In the genomic region with DNA sequence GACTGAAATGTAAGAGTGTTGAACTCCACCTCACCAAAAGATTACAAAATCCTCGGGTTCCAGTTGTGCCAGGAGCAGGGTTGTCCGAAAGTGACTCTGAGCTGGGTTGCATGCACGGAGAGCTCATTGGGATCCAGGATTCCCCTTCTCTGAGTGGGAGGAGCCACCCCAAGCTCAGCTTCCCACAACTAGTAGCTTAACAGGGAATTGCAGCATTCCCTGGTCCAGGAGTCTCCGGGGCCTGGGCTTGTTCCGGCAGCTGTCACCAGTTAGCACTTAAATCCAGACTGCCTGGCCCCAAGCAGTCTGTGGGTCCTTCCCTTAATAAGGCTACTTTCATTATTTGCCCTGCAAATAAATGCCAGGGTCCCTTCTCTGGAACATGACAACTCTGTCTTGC, we compare ENCODE assay signal across 16 cellular contexts. TPM values are rescaled to one million over a fixed set of nuclear protein-coding genes. Genes with fewer than 3 reads are reported as not detected.
DNase-seq lines count a peak whose midpoint lies in the region; ATAC-seq and TF ChIP-seq lines count a peak whose summit lies in the region.
"Had no signal": no experiment of that assay in that cellular context is flagged by ENCODE, and none has a peak within 500 bp of the region (broad histone marks: within the 10 kb centered on the region; RNA-seq: fewer than 3 reads in every experiment).

No MANE protein-coding gene starts in this region.

- H3K4me2 ChIP-seq in trophoblast cell (ENCODE audit: low read length): no peak overlapping the region

- no peak overlapping the region for H2BK12ac ChIP-seq in trophoblast cell (ENCODE audit: low read length)

- H2BK5ac ChIP-seq in trophoblast cell (ENCODE audit: low read depth, low read length, poor library complexity): no peak overlapping the region

- no peaks in the 10 kb centered on the region for H3K9me3 Mint-ChIP-seq in MCF 10A (ENCODE audit: unreplicated experiment)

- no TSS peak for BruUV-seq in MCF 10A (replicated peaks; lab: Mats Ljungman, UMichigan)

- no peak overlapping the region for H3K4me3 Mint-ChIP-seq in MCF 10A (ENCODE audit: unreplicated experiment)

- CTCF ChIA-PET in MCF 10A (lab: Yijun Ruan, JAX): interaction anchor here (0.5 to 2.2 kb wide), 5 partner anchors 27 to 90 kb away, joined by 3 to 9 read pairs (median 3); no protein-coding TSS in a partner anchor

- H3K4me1 Mint-ChIP-seq in MCF 10A (ENCODE audit: insufficient read depth, unreplicated experiment): no peaks in the 10 kb centered on the region

- no peak overlapping the region for H3K27ac Mint-ChIP-seq in MCF 10A (ENCODE audit: low read depth, unreplicated experiment)

- H3K79me1 ChIP-seq in trophoblast cell (ENCODE audit: low read length): peaks cover 11% of the 10 kb centered on the region

- no peak overlapping the region for H3K14ac ChIP-seq in trophoblast cell (ENCODE audit: low read length)

- H3K36me3 Mint-ChIP-seq in MCF 10A (ENCODE audit: insufficient read depth, unreplicated experiment): no peaks in the 10 kb centered on the region

- H3K4me1 ChIP-seq in trophoblast cell (ENCODE audit: control insufficient read depth in 1 of 2, insufficient read depth in 2 of 2, low read length in 2 of 2) (peaks cover 15 to 17% of the 10 kb centered on the region in 2 experiments), adrenal gland (replicated peaks in 1 of 2) (no peaks in the 10 kb centered on the region), colonic mucosa (no peaks in the 10 kb centered on the region)
- H3K4me1 ChIP-seq: tibial artery had no signal

- DNase-seq in NCI-H226: peak; percentile 24
- DNase-seq in MCF 10A (ENCODE audit: unreplicated experiment): peak; percentile 26
- no peak for DNase-seq in left cardiac atrium
- DNase-seq in trophoblast cell: no peak
- DNase-seq in adrenal gland: no peak
- no peak for DNase-seq in colonic mucosa
- no peak for DNase-seq in stimulated activated CD4-positive, alpha-beta T cell treated with anti-CD3 and anti-CD28 coated beads, Interleukin-15, amount 100 ng/mL, for 24 hours
- DNase-seq: activated CD4-positive, alpha-beta T cell treated with anti-CD3 and anti-CD28 coated beads, Interleukin-2, amount 50 U/mL, for 1 hour; activated T-cell treated with anti-CD3 and anti-CD28 coated beads for 4 hours; NCI-H1417 treated with DMSO at 0.1 percent for 48 hours; NCI-H345; stimulated activated CD4-positive, alpha-beta T cell treated with anti-CD3 and anti-CD28 coated beads, Interleukin-4, amount 100 ng/mL, for 24 hours had no signal

- no peak overlapping the region for H2AK5ac ChIP-seq in trophoblast cell (ENCODE audit: low read length)

- H3K27me3 Mint-ChIP-seq in MCF 10A (ENCODE audit: insufficient read depth, unreplicated experiment): peaks cover 11% of the 10 kb centered on the region

- ATAC-seq in left cardiac atrium (peak; percentile 41 to 82), GM21528 (IDR thresholded peaks at IDR 0.05; ENCODE audit: low FRiP score, unreplicated experiment) (no peak)

- peaks cover 3% of the 10 kb centered on the region for H3K79me2 ChIP-seq in trophoblast cell (ENCODE audit: control insufficient read depth, insufficient read depth, low read length, poor library complexity)

- H2BK120ac ChIP-seq in trophoblast cell (ENCODE audit: insufficient read depth, low read length, poor library complexity): peak overlapping the region; percentile 12

- peak overlapping the region; percentile 11 for H4K8ac ChIP-seq in trophoblast cell (ENCODE audit: low read depth, low read length)

- no peak overlapping the region for H2AFZ ChIP-seq in trophoblast cell (ENCODE audit: insufficient read depth, low read length, poor library complexity)

- no peaks in the 10 kb centered on the region for H3K9me3 ChIP-seq in trophoblast cell (ENCODE audit: insufficient read depth, low read depth, low read length)
- H3K9me3 ChIP-seq in adrenal gland (replicated peaks in 1 of 3): no peaks in the 10 kb centered on the region
- H3K9me3 ChIP-seq in colonic mucosa: no peaks in the 10 kb centered on the region
- H3K9me3 ChIP-seq: tibial artery had no signal

- no peak overlapping the region for H3K4ac ChIP-seq in trophoblast cell (ENCODE audit: low read depth, low read length)

- H3K4me3 ChIP-seq in trophoblast cell (ENCODE audit: low read depth, low read length) (no peak overlapping the region), adrenal gland (no peak overlapping the region), colonic mucosa (no peak overlapping the region)
- H3K4me3 ChIP-seq: SK-N-MC, tibial artery had no signal

- no peak overlapping the region for H4K91ac ChIP-seq in trophoblast cell (ENCODE audit: low read depth, low read length)

- no peak for TF ChIP-seq CTCF in MCF 10A (IDR thresholded peaks at IDR 0.05; ENCODE audit: unreplicated experiment)
- TF ChIP-seq CTCF in adrenal gland (IDR thresholded peaks at IDR 0.05): no peak
- no peak for TF ChIP-seq CTCF in colonic mucosa (IDR thresholded peaks at IDR 0.05)

- no peak overlapping the region for H4K12ac ChIP-seq in trophoblast cell (ENCODE audit: low read depth, low read length)

- no peak for TF ChIP-seq POLR2A in adrenal gland (IDR thresholded peaks at IDR 0.05)

- intact Hi-C loops in MCF 10A (cut with micrococcal nuclease): no loop called here
- intact Hi-C loops in left cardiac atrium (cut with DNase I): no loop called here
- intact Hi-C loops in adrenal gland (cut with DNase I): no loop called here
- intact Hi-C loops in colonic mucosa (cut with DNase I): no loop called here

- H3K36me3 ChIP-seq in trophoblast cell (ENCODE audit: control insufficient read depth in 1 of 2, insufficient read depth in 2 of 2, low read length in 2 of 2) (no peaks in the 10 kb centered on the region), adrenal gland (replicated peaks in 1 of 2) (no peaks in the 10 kb centered on the region), colonic mucosa (no peaks in the 10 kb centered on the region)
- H3K36me3 ChIP-seq: tibial artery had no signal

- H3K23ac ChIP-seq in trophoblast cell (ENCODE audit: low read length): no peak overlapping the region

- H3K27me3 ChIP-seq in trophoblast cell (ENCODE audit: insufficient read depth, low read length) (no peaks in the 10 kb centered on the region), adrenal gland (no peaks in the 10 kb centered on the region), colonic mucosa (no peaks in the 10 kb centered on the region)
- H3K27me3 ChIP-seq: tibial artery had no signal

- H3K9ac ChIP-seq in trophoblast cell (ENCODE audit: low read length): no peak overlapping the region
- H3K9ac ChIP-seq in colonic mucosa (ENCODE audit: low read depth in 2 of 2, low read length in 2 of 2): no peak overlapping the region

- WGBS in trophoblast cell (ENCODE audit: extremely low coverage, insufficient coverage, insufficient read length): no CpG with 5 or more reads among the region's 5 CpGs
- 83 to 90% (median 87%) methylated on average over 5 of the region's 5 CpGs for WGBS in adrenal gland, 4 donors

- H3K18ac ChIP-seq in trophoblast cell (ENCODE audit: low read length): no peak overlapping the region

- POLR2A ChIA-PET in MCF 10A (lab: Yijun Ruan, JAX): interaction anchor here (0.9 to 1.3 kb wide), 4 partner anchors 8 to 55 kb away, joined by 3 read pairs; no protein-coding TSS in a partner anchor

- H3K27ac ChIP-seq in trophoblast cell (ENCODE audit: low read depth, low read length) (no peak overlapping the region), adrenal gland (no peak overlapping the region), colonic mucosa (no peak overlapping the region)
- H3K27ac ChIP-seq: SK-N-MC, tibial artery had no signal

RNA-seq across cellular contexts. Expression of a gene that starts 50.1 kb away (rescaled TPM):
- total RNA-seq in MCF 10A (2022) (31.1 and 40.7 TPM in 2 replicates), left cardiac atrium (100 to 1,000 TPM in 1 of 2 donors, 10 to 100 TPM in 1; 55.1 to 167 TPM), adrenal gland (100 to 1,000 TPM; 165 to 461 (median 322) TPM), colonic mucosa (100 to 1,000 TPM; 589 to 665 TPM)
- 675 and 739 TPM in 2 replicates for polyA plus RNA-seq in trophoblast cell (2013)
- polyA plus RNA-seq in adrenal gland: 100 to 1,000 TPM in 2 of 3 donors, 10 to 100 TPM in 1; 66.3 to 244 (median 139) TPM
- polyA plus RNA-seq: neural cell had no signal

Comparison
In these comparisons a context has a peak if more than half of its experiments do, and no peak if none do; other contexts are left out.
1. DNase-seq: peak in NCI-H226 (single experiment) and MCF 10A (single experiment); none in left cardiac atrium (single experiment), trophoblast cell (0 of 2), adrenal gland (0 of 7), colonic mucosa (single experiment) and stimulated activated CD4-positive, alpha-beta T cell treated with anti-CD3 and anti-CD28 coated beads, Interleukin-15, amount 100 ng/mL, for 24 hours (single experiment).